In the genomic region with DNA sequence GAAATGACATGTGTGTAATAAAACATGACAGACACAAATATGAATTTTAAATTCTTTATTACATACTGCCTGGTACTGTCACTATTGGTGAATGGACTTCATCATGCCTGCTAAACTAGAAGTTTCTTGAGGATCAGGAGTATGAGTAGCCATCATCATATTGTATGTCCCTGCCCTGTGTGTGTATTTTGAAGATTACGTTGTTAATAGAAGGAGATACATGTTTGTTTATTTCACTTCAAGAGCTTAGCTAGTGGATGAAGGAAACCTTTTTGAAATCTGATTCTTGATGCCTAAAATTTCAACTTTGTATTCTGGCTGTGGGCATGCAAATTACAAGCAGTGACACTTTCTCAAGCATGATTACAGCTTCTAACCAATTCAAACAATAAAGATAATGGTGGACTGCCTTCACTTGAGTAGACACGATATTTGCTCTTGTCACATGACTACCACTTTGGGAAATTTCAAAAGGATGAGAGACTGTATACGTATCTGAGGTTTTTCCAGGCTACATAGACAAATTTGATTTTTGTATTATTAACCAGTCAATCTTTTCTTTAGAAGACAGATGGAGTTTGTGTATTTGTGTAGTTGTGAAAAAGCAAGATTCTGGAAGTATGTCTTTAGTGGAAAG, we compare ENCODE assay signal across 1 cellular context.
TF ChIP-seq lines count a peak whose summit lies in the region.

No MANE protein-coding gene starts in this region.

TF ChIP-seq in K562, 482 proteins besides CTCF, POLR2A, EP300 and RAD21 (continued from another document):
- TF ChIP-seq, protein P1, sequence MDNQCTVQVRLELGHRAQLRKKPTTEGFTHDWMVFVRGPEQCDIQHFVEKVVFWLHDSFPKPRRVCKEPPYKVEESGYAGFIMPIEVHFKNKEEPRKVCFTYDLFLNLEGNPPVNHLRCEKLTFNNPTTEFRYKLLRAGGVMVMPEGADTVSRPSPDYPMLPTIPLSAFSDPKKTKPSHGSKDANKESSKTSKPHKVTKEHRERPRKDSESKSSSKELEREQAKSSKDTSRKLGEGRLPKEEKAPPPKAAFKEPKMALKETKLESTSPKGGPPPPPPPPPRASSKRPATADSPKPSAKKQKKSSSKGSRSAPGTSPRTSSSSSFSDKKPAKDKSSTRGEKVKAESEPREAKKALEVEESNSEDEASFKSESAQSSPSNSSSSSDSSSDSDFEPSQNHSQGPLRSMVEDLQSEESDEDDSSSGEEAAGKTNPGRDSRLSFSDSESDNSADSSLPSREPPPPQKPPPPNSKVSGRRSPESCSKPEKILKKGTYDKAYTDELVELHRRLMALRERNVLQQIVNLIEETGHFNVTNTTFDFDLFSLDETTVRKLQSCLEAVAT (IDR thresholded peaks at IDR 0.05), result peak in 1 of 2 experiments; percentile 8; a peak in 1 of 4 replicates
- TF ChIP-seq SUPT5H (IDR thresholded peaks at IDR 0.05) (no peak), CSDE1 (IDR thresholded peaks at IDR 0.05) (no peak), FOXA3 (CRISPR knock-in tag; conservative IDR thresholded peaks at IDR 0.05 in 1 of 2, IDR thresholded peaks at IDR 0.05 in 1 of 2) (peak in 1 of 2 experiments; percentile 65; a peak in 2 of 4 replicates), ZKSCAN8 (CRISPR knock-in tag; IDR thresholded peaks at IDR 0.05) (0 out of 2 replicates have a peak, but pooled peaks have one; percentile 27), CUX1 (CRISPR knock-in tag; IDR thresholded peaks at IDR 0.05) (no peak), ZNF311 (CRISPR knock-in tag; IDR thresholded peaks at IDR 0.05) (no peak), RBFOX2 (IDR thresholded peaks at IDR 0.05; ENCODE audit: low read depth, low read length) (peak; percentile 67), RBM15 (IDR thresholded peaks at IDR 0.05; ENCODE audit: insufficient read depth, low read length) (no peak), ELK3 (CRISPR knock-in tag; IDR thresholded peaks at IDR 0.05) (0 out of 2 replicates have a peak, but pooled peaks have one; percentile 20), REST (CRISPR knock-in tag; IDR thresholded peaks at IDR 0.05; ENCODE audit: low read depth) (no peak), ASH1L (IDR thresholded peaks at IDR 0.05; ENCODE audit: borderline replicate concordance, low read depth, partially characterized antibody) (peak; percentile 3), ZNF384 (IDR thresholded peaks at IDR 0.05; ENCODE audit: low read depth, low read length) (no peak)
- TF ChIP-seq, protein P2, sequence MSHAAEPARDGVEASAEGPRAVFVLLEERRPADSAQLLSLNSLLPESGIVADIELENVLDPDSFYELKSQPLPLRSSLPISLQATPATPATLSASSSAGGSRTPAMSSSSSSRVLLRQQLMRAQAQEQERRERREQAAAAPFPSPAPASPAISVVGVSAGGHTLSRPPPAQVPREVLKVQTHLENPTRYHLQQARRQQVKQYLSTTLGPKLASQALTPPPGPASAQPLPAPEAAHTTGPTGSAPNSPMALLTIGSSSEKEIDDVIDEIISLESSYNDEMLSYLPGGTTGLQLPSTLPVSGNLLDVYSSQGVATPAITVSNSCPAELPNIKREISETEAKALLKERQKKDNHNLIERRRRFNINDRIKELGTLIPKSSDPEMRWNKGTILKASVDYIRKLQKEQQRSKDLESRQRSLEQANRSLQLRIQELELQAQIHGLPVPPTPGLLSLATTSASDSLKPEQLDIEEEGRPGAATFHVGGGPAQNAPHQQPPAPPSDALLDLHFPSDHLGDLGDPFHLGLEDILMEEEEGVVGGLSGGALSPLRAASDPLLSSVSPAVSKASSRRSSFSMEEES (CRISPR knock-in tag; IDR thresholded peaks at IDR 0.05), result peak; percentile 93
- TF ChIP-seq, protein P3, sequence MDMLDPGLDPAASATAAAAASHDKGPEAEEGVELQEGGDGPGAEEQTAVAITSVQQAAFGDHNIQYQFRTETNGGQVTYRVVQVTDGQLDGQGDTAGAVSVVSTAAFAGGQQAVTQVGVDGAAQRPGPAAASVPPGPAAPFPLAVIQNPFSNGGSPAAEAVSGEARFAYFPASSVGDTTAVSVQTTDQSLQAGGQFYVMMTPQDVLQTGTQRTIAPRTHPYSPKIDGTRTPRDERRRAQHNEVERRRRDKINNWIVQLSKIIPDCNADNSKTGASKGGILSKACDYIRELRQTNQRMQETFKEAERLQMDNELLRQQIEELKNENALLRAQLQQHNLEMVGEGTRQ (CRISPR knock-in tag; IDR thresholded peaks at IDR 0.05), result no peak
- TF ChIP-seq, protein P4, sequence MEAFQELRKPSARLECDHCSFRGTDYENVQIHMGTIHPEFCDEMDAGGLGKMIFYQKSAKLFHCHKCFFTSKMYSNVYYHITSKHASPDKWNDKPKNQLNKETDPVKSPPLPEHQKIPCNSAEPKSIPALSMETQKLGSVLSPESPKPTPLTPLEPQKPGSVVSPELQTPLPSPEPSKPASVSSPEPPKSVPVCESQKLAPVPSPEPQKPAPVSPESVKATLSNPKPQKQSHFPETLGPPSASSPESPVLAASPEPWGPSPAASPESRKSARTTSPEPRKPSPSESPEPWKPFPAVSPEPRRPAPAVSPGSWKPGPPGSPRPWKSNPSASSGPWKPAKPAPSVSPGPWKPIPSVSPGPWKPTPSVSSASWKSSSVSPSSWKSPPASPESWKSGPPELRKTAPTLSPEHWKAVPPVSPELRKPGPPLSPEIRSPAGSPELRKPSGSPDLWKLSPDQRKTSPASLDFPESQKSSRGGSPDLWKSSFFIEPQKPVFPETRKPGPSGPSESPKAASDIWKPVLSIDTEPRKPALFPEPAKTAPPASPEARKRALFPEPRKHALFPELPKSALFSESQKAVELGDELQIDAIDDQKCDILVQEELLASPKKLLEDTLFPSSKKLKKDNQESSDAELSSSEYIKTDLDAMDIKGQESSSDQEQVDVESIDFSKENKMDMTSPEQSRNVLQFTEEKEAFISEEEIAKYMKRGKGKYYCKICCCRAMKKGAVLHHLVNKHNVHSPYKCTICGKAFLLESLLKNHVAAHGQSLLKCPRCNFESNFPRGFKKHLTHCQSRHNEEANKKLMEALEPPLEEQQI (IDR thresholded peaks at IDR 0.05), result 0 out of 2 replicates have a peak, but pooled peaks have one; percentile 15
- TF ChIP-seq, protein P5, sequence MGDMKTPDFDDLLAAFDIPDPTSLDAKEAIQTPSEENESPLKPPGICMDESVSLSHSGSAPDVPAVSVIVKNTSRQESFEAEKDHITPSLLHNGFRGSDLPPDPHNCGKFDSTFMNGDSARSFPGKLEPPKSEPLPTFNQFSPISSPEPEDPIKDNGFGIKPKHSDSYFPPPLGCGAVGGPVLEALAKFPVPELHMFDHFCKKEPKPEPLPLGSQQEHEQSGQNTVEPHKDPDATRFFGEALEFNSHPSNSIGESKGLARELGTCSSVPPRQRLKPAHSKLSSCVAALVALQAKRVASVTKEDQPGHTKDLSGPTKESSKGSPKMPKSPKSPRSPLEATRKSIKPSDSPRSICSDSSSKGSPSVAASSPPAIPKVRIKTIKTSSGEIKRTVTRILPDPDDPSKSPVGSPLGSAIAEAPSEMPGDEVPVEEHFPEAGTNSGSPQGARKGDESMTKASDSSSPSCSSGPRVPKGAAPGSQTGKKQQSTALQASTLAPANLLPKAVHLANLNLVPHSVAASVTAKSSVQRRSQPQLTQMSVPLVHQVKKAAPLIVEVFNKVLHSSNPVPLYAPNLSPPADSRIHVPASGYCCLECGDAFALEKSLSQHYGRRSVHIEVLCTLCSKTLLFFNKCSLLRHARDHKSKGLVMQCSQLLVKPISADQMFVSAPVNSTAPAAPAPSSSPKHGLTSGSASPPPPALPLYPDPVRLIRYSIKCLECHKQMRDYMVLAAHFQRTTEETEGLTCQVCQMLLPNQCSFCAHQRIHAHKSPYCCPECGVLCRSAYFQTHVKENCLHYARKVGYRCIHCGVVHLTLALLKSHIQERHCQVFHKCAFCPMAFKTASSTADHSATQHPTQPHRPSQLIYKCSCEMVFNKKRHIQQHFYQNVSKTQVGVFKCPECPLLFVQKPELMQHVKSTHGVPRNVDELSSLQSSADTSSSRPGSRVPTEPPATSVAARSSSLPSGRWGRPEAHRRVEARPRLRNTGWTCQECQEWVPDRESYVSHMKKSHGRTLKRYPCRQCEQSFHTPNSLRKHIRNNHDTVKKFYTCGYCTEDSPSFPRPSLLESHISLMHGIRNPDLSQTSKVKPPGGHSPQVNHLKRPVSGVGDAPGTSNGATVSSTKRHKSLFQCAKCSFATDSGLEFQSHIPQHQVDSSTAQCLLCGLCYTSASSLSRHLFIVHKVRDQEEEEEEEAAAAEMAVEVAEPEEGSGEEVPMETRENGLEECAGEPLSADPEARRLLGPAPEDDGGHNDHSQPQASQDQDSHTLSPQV (IDR thresholded peaks at IDR 0.05), result 0 out of 2 replicates have a peak, but pooled peaks have one; percentile 38
TF ChIP-seq in K562: peak in this region for 18.
